In the genomic region with DNA sequence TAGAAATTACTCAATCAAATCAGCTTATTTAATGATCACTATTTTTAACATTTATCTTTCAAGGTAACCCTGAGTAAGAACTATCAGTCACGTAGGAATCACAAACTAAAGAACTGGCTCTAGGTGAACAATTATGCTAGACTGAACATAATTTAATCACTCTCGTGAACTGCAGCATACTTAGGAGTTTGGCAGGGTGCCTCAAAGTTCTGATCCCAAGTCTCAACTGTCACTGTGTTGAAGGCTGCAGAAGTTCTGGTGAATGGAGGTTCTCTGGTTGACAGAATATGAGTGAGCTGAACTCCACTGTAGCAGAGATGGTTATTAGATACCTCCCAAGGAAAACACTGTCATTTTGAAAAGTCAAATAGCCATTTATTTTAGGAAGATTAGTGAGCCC, we compare ENCODE assay signal across 30 cellular contexts.
"Had no signal": no experiment of that assay in that cellular context is flagged by ENCODE, and none has a peak within 500 bp of the region (broad histone marks: within the 10 kb centered on the region; RNA-seq: fewer than 3 reads in every experiment).

No MANE protein-coding gene starts in this region.

- H3K4me3 ChIP-seq: ascending aorta, colonic mucosa, esophagus muscularis mucosa, gastrocnemius medialis, heart left ventricle had no signal

- H3K4me1 ChIP-seq: ascending aorta, colonic mucosa, foreskin keratinocyte, gastrocnemius medialis had no signal

- H3K36me3 ChIP-seq: brain microvascular endothelial cell, colonic mucosa, gastrocnemius medialis, WERI-Rb-1 had no signal

- H3K27me3 Mint-ChIP-seq: activated B cell treated with CpG ODN at 0.5 μM for 24 hours; activated naive CD4-positive, alpha-beta T cell treated with anti-CD3 and anti-CD28 coated beads, Interleukin-2, amount 10 ng/mL, durations not matched to agents 7 days and 5 days; activated naive CD8-positive, alpha-beta T cell treated with anti-CD3 and anti-CD28 coated beads, Interleukin-2, amount 10 ng/mL, durations not matched to agents 7 days and 5 days; activated T-cell treated with anti-CD3 and anti-CD28 coated beads, Interleukin-2, amount 50 U/mL, for 24 hours; T-helper 17 cell had no signal

- ATAC-seq: activated CD4-positive, CD25-positive, alpha-beta regulatory T cell treated with anti-CD3 and anti-CD28 coated beads, Interleukin-2, amount 50 U/mL, for 24 hours; activated naive CD4-positive, alpha-beta T cell treated with anti-CD3 and anti-CD28 coated beads, Interleukin-2, amount 50 U/mL, for 72 hours; activated T-cell treated with anti-CD3 and anti-CD28 coated beads, Interleukin-2, amount 50 U/mL, for 72 hours; foreskin keratinocyte; gastrocnemius medialis; heart left ventricle; T-helper 17 cell had no signal

- H3K27me3 ChIP-seq: ascending aorta, brain microvascular endothelial cell, colonic mucosa, esophagus muscularis mucosa, foreskin keratinocyte, gastrocnemius medialis, heart left ventricle had no signal

- H3K9me3 ChIP-seq: ascending aorta, colonic mucosa, esophagus muscularis mucosa had no signal

- H3K27ac Mint-ChIP-seq: activated B cell treated with CpG ODN at 0.5 μM for 24 hours; activated naive CD4-positive, alpha-beta T cell treated with anti-CD3 and anti-CD28 coated beads, Interleukin-2, amount 10 ng/mL, durations not matched to agents 7 days and 5 days; activated naive CD4-positive, alpha-beta T cell treated with anti-CD3 and anti-CD28 coated beads, Interleukin-2, amount 50 U/mL, for 72 hours; activated naive CD8-positive, alpha-beta T cell treated with anti-CD3 and anti-CD28 coated beads, Interleukin-2, amount 10 ng/mL, durations not matched to agents 7 days and 5 days; activated T-cell treated with anti-CD3 and anti-CD28 coated beads, Interleukin-2, amount 50 U/mL, for 24 hours; activated T-cell treated with anti-CD3 and anti-CD28 coated beads, Interleukin-2, amount 50 U/mL, for 72 hours; endodermal cell; T-helper 17 cell; T-helper 2 cell treated with Interferon-gamma antibody and Interleukin-4, amounts not matched to agents 5 μg/mL and 100 μg/mL, for 36 hours had no signal

- H3K27ac ChIP-seq: ascending aorta, brain microvascular endothelial cell, colonic mucosa, esophagus muscularis mucosa, foreskin keratinocyte, gastrocnemius medialis, heart left ventricle, WERI-Rb-1 had no signal

- H3K4me1 Mint-ChIP-seq: activated B cell treated with CpG ODN at 0.5 μM for 24 hours; activated naive CD4-positive, alpha-beta T cell treated with anti-CD3 and anti-CD28 coated beads, Interleukin-2, amount 10 ng/mL, durations not matched to agents 7 days and 5 days; activated naive CD8-positive, alpha-beta T cell treated with anti-CD3 and anti-CD28 coated beads, Interleukin-2, amount 10 ng/mL, durations not matched to agents 7 days and 5 days; T-helper 17 cell had no signal

- H3K4me3 Mint-ChIP-seq: activated B cell treated with CpG ODN at 0.5 μM for 24 hours; activated naive CD4-positive, alpha-beta T cell treated with anti-CD3 and anti-CD28 coated beads, Interleukin-2, amount 10 ng/mL, durations not matched to agents 7 days and 5 days; activated naive CD8-positive, alpha-beta T cell treated with anti-CD3 and anti-CD28 coated beads, Interleukin-2, amount 10 ng/mL, durations not matched to agents 7 days and 5 days; activated T-cell treated with anti-CD3 and anti-CD28 coated beads, Interleukin-2, amount 50 U/mL, for 24 hours; activated T-cell treated with anti-CD3 and anti-CD28 coated beads, Interleukin-2, amount 50 U/mL, for 72 hours; endodermal cell; T-helper 17 cell; T-helper 2 cell treated with Interferon-gamma antibody and Interleukin-4, amounts not matched to agents 5 μg/mL and 100 μg/mL, for 36 hours had no signal

- DNase-seq: activated B cell treated with CpG ODN at 0.5 μM for 24 hours; activated CD4-positive, alpha-beta T cell treated with anti-CD3 and anti-CD28 coated beads for 48 hours; activated CD4-positive, alpha-beta T cell treated with anti-CD3 and anti-CD28 coated beads, Interleukin-2, amount 50 U/mL, for 1 hour; activated CD4-positive, alpha-beta T cell treated with anti-CD3 and anti-CD28 coated beads, Interleukin-2, amount 50 U/mL, for 48 hours; activated CD8-positive, alpha-beta memory T cell treated with anti-CD3 and anti-CD28 coated beads, Interleukin-2, amount 50 U/mL, for 48 hours; activated gamma-delta T cell; activated naive CD4-positive, alpha-beta T cell; activated naive CD4-positive, alpha-beta T cell treated with anti-CD3 and anti-CD28 coated beads, Interleukin-2, amount 10 ng/mL, durations not matched to agents 7 days and 5 days; activated naive CD8-positive, alpha-beta T cell treated with anti-CD3 and anti-CD28 coated beads, Interleukin-2, amount 10 ng/mL, durations not matched to agents 7 days and 5 days; activated T-cell treated with anti-CD3 and anti-CD28 coated beads for 4 hours; activated T-cell treated with anti-CD3 and anti-CD28 coated beads, Interleukin-2, amount 50 U/mL, for 24 hours; activated T-cell treated with anti-CD3 and anti-CD28 coated beads, Interleukin-2, amount 50 U/mL, for 72 hours; brain microvascular endothelial cell; colonic mucosa; effector memory CD4-positive, alpha-beta T cell; endodermal cell; erythroblast; foreskin keratinocyte; gastrocnemius medialis; glutamatergic neuron; heart left ventricle; T-helper 1 cell; T-helper 17 cell; T1000; WERI-Rb-1 had no signal

- H3K9me3 Mint-ChIP-seq: activated naive CD4-positive, alpha-beta T cell treated with anti-CD3 and anti-CD28 coated beads, Interleukin-2, amount 10 ng/mL, durations not matched to agents 7 days and 5 days; activated naive CD4-positive, alpha-beta T cell treated with anti-CD3 and anti-CD28 coated beads, Interleukin-2, amount 50 U/mL, for 72 hours; activated T-cell treated with anti-CD3 and anti-CD28 coated beads, Interleukin-2, amount 50 U/mL, for 24 hours; activated T-cell treated with anti-CD3 and anti-CD28 coated beads, Interleukin-2, amount 50 U/mL, for 72 hours; T-helper 2 cell treated with Interferon-gamma antibody and Interleukin-4, amounts not matched to agents 5 μg/mL and 100 μg/mL, for 36 hours had no signal
